In genomic region chr4:36256398-36256828, GRCh38 we compare ENCODE assay signal across 9 cellular contexts. TPM values are rescaled to one million over a fixed set of nuclear protein-coding genes. Genes with fewer than 3 reads are reported as not detected.
A peak's percentile ranks its signal among the peaks of the same experiment; 100 is the strongest.
DNase-seq lines count a peak whose midpoint lies in the region; ATAC-seq and TF ChIP-seq lines count a peak whose summit lies in the region.
"Had no signal": no experiment of that assay in that cellular context is flagged by ENCODE, and none has a peak within 500 bp of the region (broad histone marks: within the 10 kb centered on the region; RNA-seq: fewer than 3 reads in every experiment).

No MANE protein-coding gene starts in this region.

- intact Hi-C loops in Right ventricle myocardium inferior (cut with DNase I) (no loop called here), cardiac septum (cut with DNase I) (no loop called here), PC-9 (cut with micrococcal nuclease; ENCODE audit: unreplicated experiment) (no loop called here)

- H3K4me1 Mint-ChIP-seq in activated naive CD8-positive, alpha-beta T cell treated with anti-CD3 and anti-CD28 coated beads, Interleukin-2, amount 50 U/mL, for 24 hours = peaks cover 42% of the 10 kb centered on the region

- no peaks in the 10 kb centered on the region for H3K9me2 ChIP-seq in PC-9 (ENCODE audit: insufficient read depth)

- no peaks in the 10 kb centered on the region for H3K9me3 Mint-ChIP-seq in activated naive CD8-positive, alpha-beta T cell treated with anti-CD3 and anti-CD28 coated beads, Interleukin-2, amount 50 U/mL, for 24 hours

- DNase-seq in Right ventricle myocardium inferior (ENCODE audit: missing footprints) (peak; percentile 60), cardiac septum (ENCODE audit: low spot score) (no peak), PC-9 (no peak), NCI-H1417 (lab: John Stamatoyannopoulos, UW) (no peak), SK-N-DZ (ENCODE audit: low spot score) (no peak), NCI-H2196 treated with DMSO at 0.1 percent for 48 hours (lab: John Stamatoyannopoulos, UW; ENCODE audit: unreplicated experiment) (no peak)
- peak; percentile 18 for DNase-seq in activated naive CD8-positive, alpha-beta T cell treated with anti-CD3 and anti-CD28 coated beads, Interleukin-2, amount 50 U/mL, for 24 hours

- no peak overlapping the region; the same call in 1 of the 2 replicates for H2AFZ ChIP-seq in PC-9

- ATAC-seq in Right ventricle myocardium inferior = peak; percentile 79
- peak; percentile 45 for ATAC-seq in HG03135 (IDR thresholded peaks at IDR 0.05; ENCODE audit: unreplicated experiment)
- peak; percentile 59 for ATAC-seq in activated naive CD8-positive, alpha-beta T cell treated with anti-CD3 and anti-CD28 coated beads, Interleukin-2, amount 50 U/mL, for 24 hours

- H3K27me3 Mint-ChIP-seq in activated naive CD8-positive, alpha-beta T cell treated with anti-CD3 and anti-CD28 coated beads, Interleukin-2, amount 50 U/mL, for 24 hours = no peaks in the 10 kb centered on the region

- TF ChIP-seq CTCF in PC-9 (conservative IDR thresholded peaks at IDR 0.05) = no peak

- H3K36me3 Mint-ChIP-seq in activated naive CD8-positive, alpha-beta T cell treated with anti-CD3 and anti-CD28 coated beads, Interleukin-2, amount 50 U/mL, for 24 hours (ENCODE audit: low read depth) = no peaks in the 10 kb centered on the region

- peak overlapping the region; percentile 85 for H3K27ac Mint-ChIP-seq in activated naive CD8-positive, alpha-beta T cell treated with anti-CD3 and anti-CD28 coated beads, Interleukin-2, amount 50 U/mL, for 24 hours

- POLR2A ChIA-PET in PC-9 (lab: Charles Lee; ENCODE audit: unreplicated experiment) = no interaction called here

- no TSS peak for BruUV-seq in PC-9 (replicated peaks; lab: Mats Ljungman, UMichigan)

- no peaks in the 10 kb centered on the region for H3K9me3 ChIP-seq in PC-9 (ENCODE audit: insufficient read depth, low read depth)

- H3K27ac ChIP-seq in PC-9 = no peak overlapping the region

- H4K20me1 ChIP-seq in PC-9 (ENCODE audit: insufficient read depth) = no peaks in the 10 kb centered on the region

- no peak overlapping the region for H3K4me2 ChIP-seq in PC-9

- no peaks in the 10 kb centered on the region for H3F3A ChIP-seq in PC-9 (ENCODE audit: insufficient read depth, low read depth)

- H3K27me3 ChIP-seq in PC-9 (ENCODE audit: insufficient read depth, low read depth) = no peaks in the 10 kb centered on the region

- H3K4me1 ChIP-seq in PC-9 (replicated peaks; ENCODE audit: insufficient read depth) = no peaks in the 10 kb centered on the region

- H3K4me3 Mint-ChIP-seq in activated naive CD8-positive, alpha-beta T cell treated with anti-CD3 and anti-CD28 coated beads, Interleukin-2, amount 50 U/mL, for 24 hours = peak overlapping the region; percentile 51

- CTCF ChIA-PET in PC-9 (lab: Charles Lee) = no interaction called here

- no peaks in the 10 kb centered on the region for H3K36me3 ChIP-seq in PC-9 (ENCODE audit: low read depth)

- no peak overlapping the region for H3K4me3 ChIP-seq in PC-9

- no peaks in the 10 kb centered on the region for H3K79me2 ChIP-seq in PC-9 (ENCODE audit: low read depth)

RNA-seq across cellular contexts. Expression of gene ARAP2, which starts 12.1 kb away (rescaled TPM):
- 2.8 TPM for total RNA-seq in Right ventricle myocardium inferior
- total RNA-seq in cardiac septum = 6.6 TPM
- 17.7 and 25.8 TPM in 2 replicates for total RNA-seq in PC-9 (2021)
- 0.13 TPM in 1 of 2 replicates, not detected in the other for polyA plus RNA-seq in SK-N-DZ (2014; cell fraction: cytosol; rRNA removed)
- polyA plus RNA-seq in SK-N-DZ (2014; cell fraction: nucleus; rRNA removed) = 0.01 and 0.23 TPM in 2 replicates

RNA-seq across cellular contexts. Expression of gene DTHD1, which starts 25.0 kb away (rescaled TPM):
- total RNA-seq in Right ventricle myocardium inferior = not detected
- total RNA-seq in cardiac septum = 0.08 TPM
- not detected in 2 replicates for total RNA-seq in PC-9 (2021)
- not detected in 2 replicates for polyA plus RNA-seq in SK-N-DZ (2014; cell fraction: cytosol; rRNA removed)
- polyA plus RNA-seq in SK-N-DZ (2014; cell fraction: nucleus; rRNA removed) = not detected in 2 replicates
- total RNA-seq: Daoy had no signal

Comparison
In these comparisons a context has a peak if more than half of its experiments do, and no peak if none do; other contexts are left out.
1. DNase-seq: peak in Right ventricle myocardium inferior (single experiment) and activated naive CD8-positive, alpha-beta T cell treated with anti-CD3 and anti-CD28 coated beads, Interleukin-2, amount 50 U/mL, for 24 hours (single experiment); none in cardiac septum (single experiment), PC-9 (0 of 2), NCI-H1417 (0 of 3), SK-N-DZ (single experiment) and NCI-H2196 treated with DMSO at 0.1 percent for 48 hours (single experiment).
2. Peak in every context shown above with its lines, with median percentiles within 50 percentile points of each other: ATAC-seq.